Comparison of ENCODE assay signal across 29 cellular contexts in the genomic region with DNA sequence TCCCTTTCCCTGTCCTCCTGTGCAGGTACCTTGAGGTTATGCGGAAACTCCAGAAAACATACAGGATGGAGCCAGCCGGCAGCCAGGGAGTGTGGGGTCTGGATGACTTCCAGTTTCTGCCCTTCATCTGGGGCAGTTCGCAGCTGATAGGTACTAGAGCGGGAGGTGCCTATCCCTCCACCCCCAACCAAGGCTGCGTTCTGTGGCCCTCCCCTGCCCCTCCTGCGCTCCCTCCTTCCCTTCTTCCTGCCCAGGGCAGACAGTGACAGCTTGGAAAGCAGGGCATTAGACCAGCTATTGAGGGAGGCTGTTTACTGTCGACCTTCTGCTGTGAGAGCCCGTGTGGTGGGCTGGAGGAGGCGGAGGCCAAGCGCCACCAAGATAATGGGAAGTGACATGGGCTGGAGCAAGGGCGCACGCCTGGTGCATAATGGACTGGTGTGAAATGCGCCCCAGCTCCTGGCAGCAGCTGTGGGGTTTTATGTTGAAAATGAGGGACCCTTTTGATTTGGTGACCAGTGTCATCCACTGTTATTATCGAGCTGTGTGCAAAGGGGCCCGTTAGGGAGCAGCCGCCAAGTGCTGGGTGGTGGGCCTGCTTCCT. TPM values are rescaled to one million over a fixed set of nuclear protein-coding genes. Genes with fewer than 3 reads are reported as not detected.
A peak's percentile ranks its signal among the peaks of the same experiment; 100 is the strongest.
DNase-seq lines count a peak whose midpoint lies in the region; ATAC-seq and TF ChIP-seq lines count a peak whose summit lies in the region.
"Had no signal": no experiment of that assay in that cellular context is flagged by ENCODE, and none has a peak within 500 bp of the region (broad histone marks: within the 10 kb centered on the region; RNA-seq: fewer than 3 reads in every experiment).

No MANE protein-coding gene starts in this region.

- H3K27me3 Mint-ChIP-seq in T-helper 17 cell (no peaks in the 10 kb centered on the region), nephron (ENCODE audit: low read depth) (no peaks in the 10 kb centered on the region)
- H3K27me3 Mint-ChIP-seq in CD4-positive, alpha-beta T cell: no peaks in the 10 kb centered on the region
- H3K27me3 Mint-ChIP-seq: activated CD4-positive, alpha-beta T cell treated with anti-CD3 and anti-CD28 coated beads, Interleukin-2, amount 10 ng/mL, durations not matched to agents 24 days and 14 days; memory B cell had no signal

- H3K4me1 Mint-ChIP-seq in T-helper 17 cell (peaks cover 18% of the 10 kb centered on the region), nephron (peaks cover 43% of the 10 kb centered on the region)
- peaks cover 27% of the 10 kb centered on the region for H3K4me1 Mint-ChIP-seq in CD4-positive, alpha-beta T cell (ENCODE audit: low read depth)

- POLR2A ChIA-PET in CD4-positive, alpha-beta T cell (lab: Charles Lee): no interaction called here

- H3K36me3 Mint-ChIP-seq in T-helper 17 cell (ENCODE audit: low read depth): peaks cover 4% of the 10 kb centered on the region
- peaks cover 24% of the 10 kb centered on the region for H3K36me3 Mint-ChIP-seq in nephron (ENCODE audit: low read depth)
- peaks cover 59% of the 10 kb centered on the region for H3K36me3 Mint-ChIP-seq in CD4-positive, alpha-beta T cell (ENCODE audit: low read depth)

- H3K27ac Mint-ChIP-seq in T-helper 17 cell (peak overlapping the region; percentile 27), nephron (peak overlapping the region; percentile 27 to 98 (median 44))
- H3K27ac Mint-ChIP-seq in CD4-positive, alpha-beta T cell: no peak overlapping the region
- H3K27ac Mint-ChIP-seq: activated CD4-positive, alpha-beta T cell treated with anti-CD3 and anti-CD28 coated beads, Interleukin-2, amount 10 ng/mL, durations not matched to agents 24 days and 14 days; activated T-helper 2 cell treated with anti-CD3 and anti-CD28 coated beads, Interferon-gamma antibody, Interleukin-2, Interleukin-4, amounts not matched to agents 10 μg/mL and 5 μg/mL and 100 μg/mL, durations not matched to agents 14 hours and 24 hours and 36 hours; CD8-positive, alpha-beta T cell had no signal

- no peaks in the 10 kb centered on the region for H3K9me3 Mint-ChIP-seq in nephron
- H3K9me3 Mint-ChIP-seq in CD4-positive, alpha-beta T cell: no peaks in the 10 kb centered on the region
- H3K9me3 Mint-ChIP-seq: activated CD4-positive, alpha-beta T cell treated with anti-CD3 and anti-CD28 coated beads, Interleukin-2, amount 10 ng/mL, durations not matched to agents 24 days and 14 days; activated T-helper 2 cell treated with anti-CD3 and anti-CD28 coated beads, Interferon-gamma antibody, Interleukin-2, Interleukin-4, amounts not matched to agents 10 μg/mL and 5 μg/mL and 100 μg/mL, durations not matched to agents 14 hours and 24 hours and 36 hours; CD8-positive, alpha-beta T cell; memory B cell; neural crest cell had no signal

- H3K27me3 ChIP-seq in CD4-positive, alpha-beta T cell (ENCODE audit: control insufficient read depth, insufficient read depth, low read length): no peaks in the 10 kb centered on the region
- H3K27me3 ChIP-seq: sigmoid colon, SJCRH30 had no signal

- no peak overlapping the region for H3K4me3 Mint-ChIP-seq in T-helper 17 cell
- no peak overlapping the region for H3K4me3 Mint-ChIP-seq in nephron
- H3K4me3 Mint-ChIP-seq in CD4-positive, alpha-beta T cell: no peak overlapping the region
- H3K4me3 Mint-ChIP-seq: activated CD4-positive, alpha-beta T cell treated with anti-CD3 and anti-CD28 coated beads, Interleukin-2, amount 10 ng/mL, durations not matched to agents 24 days and 14 days; CD8-positive, alpha-beta T cell; memory B cell had no signal

- H3K27ac ChIP-seq in temporal lobe (ENCODE audit: low read depth, low read length): peak overlapping the region; percentile 8
- no peak overlapping the region for H3K27ac ChIP-seq in CD4-positive, alpha-beta T cell (ENCODE audit: low read depth, low read length)
- H3K27ac ChIP-seq: SJCRH30 had no signal

- intact Hi-C loops in CD4-positive, alpha-beta T cell (cut with DNase I, micrococcal nuclease): loop anchor here (5.0 to 10.0 kb wide), 2 partner anchors 601 to 1098 kb away; no protein-coding TSS in a partner anchor

- no peaks in the 10 kb centered on the region for H3K9me3 ChIP-seq in T-helper 17 cell (ENCODE audit: control insufficient read depth, low read length, poor library complexity, severe bottlenecking)
- H3K9me3 ChIP-seq in CD4-positive, alpha-beta T cell (ENCODE audit: control insufficient read depth, low read length): no peaks in the 10 kb centered on the region
- H3K9me3 ChIP-seq: HAP-1, sigmoid colon, SJCRH30 had no signal

- no peak for ATAC-seq in T-helper 17 cell
- ATAC-seq in CD4-positive, alpha-beta T cell (ENCODE audit: poor library complexity): no peak
- ATAC-seq: CD8-positive, alpha-beta T cell; GM12878; left lobe of liver had no signal

- CTCF ChIA-PET in CD4-positive, alpha-beta T cell (lab: Charles Lee): interaction anchor here (3.1 kb wide), 1 partner anchor 474 kb away, joined by 7 read pairs; no protein-coding TSS in a partner anchor

- TF ChIP-seq CTCF in nephron (IDR thresholded peaks at IDR 0.05; ENCODE audit: unreplicated experiment in 3 of 3): no peak
- no peak for TF ChIP-seq CTCF in CD4-positive, alpha-beta T cell (IDR thresholded peaks at IDR 0.05)

- DNase-seq in DMS 273 treated with DMSO at 0.1 percent for 48 hours (lab: John Stamatoyannopoulos, UW) (peak; percentile 61), T-helper 17 cell (no peak), mucosa of gallbladder (ENCODE audit: low spot score) (no peak), KG1 (lab: John Stamatoyannopoulos, UW) (no peak)
- no peak for DNase-seq in CD4-positive, alpha-beta T cell
- DNase-seq: activated CD4-positive, alpha-beta T cell treated with anti-CD3 and anti-CD28 coated beads, Interleukin-2, amount 10 ng/mL, durations not matched to agents 24 days and 14 days; activated CD8-positive, alpha-beta memory T cell treated with anti-CD3 and anti-CD28 coated beads for 24 hours; activated naive CD4-positive, alpha-beta T cell treated with anti-CD3 and anti-CD28 coated beads, Interleukin-2, amount 50 U/mL, for 16 hours; activated T-cell treated with anti-CD3 and anti-CD28 coated beads for 4 hours; amniotic stem cell; CD8-positive, alpha-beta T cell; DMS153; effector CD4-positive, alpha-beta T cell; NCI-H1048; NCI-H2107; NCI-H446 treated with DMSO at 0.1 percent for 48 hours; NCI-H774; posterior cingulate gyrus; sigmoid colon; SJCRH30; stimulated activated CD4-positive, alpha-beta T cell treated with anti-CD3 and anti-CD28 coated beads, Interleukin-4, amount 100 ng/mL, for 24 hours had no signal

RNA-seq across cellular contexts. Expression of a gene that starts 25.3 kb away (rescaled TPM):
- total RNA-seq in T-helper 17 cell (10 to 100 TPM; 49.8 to 50.0 TPM), temporal lobe (51.4 TPM), mucosa of gallbladder (126 TPM)
- 10 to 100 TPM; 21.6 to 23.3 TPM for total RNA-seq in CD4-positive, alpha-beta T cell

RNA-seq across cellular contexts. Expression of a gene that starts 26.0 kb away (rescaled TPM):
- total RNA-seq in T-helper 17 cell (10 to 100 TPM; 12.9 to 23.3 TPM), temporal lobe (15.7 TPM), mucosa of gallbladder (83.8 TPM)
- 1 to 10 TPM; 7.1 to 9.4 TPM for total RNA-seq in CD4-positive, alpha-beta T cell

RNA-seq across cellular contexts. Expression of a gene that starts 41.5 kb away (rescaled TPM):
- total RNA-seq in T-helper 17 cell (1 to 10 TPM; 2.4 to 3.1 TPM), temporal lobe (20.2 TPM), mucosa of gallbladder (43.5 TPM)
- total RNA-seq in CD4-positive, alpha-beta T cell: 1 to 10 TPM; 5.6 to 6.4 TPM

RNA-seq across cellular contexts. Expression of a gene that starts 55.6 kb away (rescaled TPM):
- total RNA-seq in T-helper 17 cell (1 to 10 TPM; 5.3 to 8.0 TPM), temporal lobe (9.8 TPM), mucosa of gallbladder (22.3 TPM)
- total RNA-seq in CD4-positive, alpha-beta T cell: 1 to 10 TPM; 2.7 to 3.6 TPM
